In the genomic region with DNA sequence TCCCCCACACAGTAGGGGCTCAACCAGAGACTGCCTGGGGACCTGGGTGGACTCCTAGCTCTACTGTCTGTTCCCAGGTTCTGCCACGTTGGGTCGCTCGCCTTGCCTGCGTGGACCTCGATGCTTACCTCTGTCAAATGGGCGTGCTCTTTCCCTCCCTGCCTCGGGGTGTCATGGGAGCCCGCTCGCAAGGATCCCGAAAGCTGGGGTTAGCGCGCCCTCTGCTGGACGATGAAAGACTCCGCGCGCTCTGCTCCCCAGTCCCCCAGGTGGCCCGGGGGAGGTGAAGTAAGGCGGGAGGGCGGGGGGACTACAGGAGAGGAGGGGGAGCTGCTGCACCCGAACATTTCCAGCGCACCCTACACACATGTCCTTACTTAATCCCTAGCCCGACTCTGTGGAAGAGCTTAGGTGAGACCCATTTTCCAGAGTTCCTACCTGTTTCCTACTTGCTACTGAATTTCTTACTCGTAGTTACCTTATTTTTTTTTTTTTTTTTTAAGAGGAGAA, we compare ENCODE assay signal across 9 cellular contexts. TPM values are rescaled to one million over a fixed set of nuclear protein-coding genes. Genes with fewer than 3 reads are reported as not detected.
DNase-seq lines count a peak whose midpoint lies in the region; ATAC-seq, FAIRE-seq and TF ChIP-seq lines count a peak whose summit lies in the region.
"Had no signal": no experiment of that assay in that cellular context is flagged by ENCODE, and none has a peak within 500 bp of the region (broad histone marks: within the 10 kb centered on the region; RNA-seq: fewer than 3 reads in every experiment).

No MANE protein-coding gene starts in this region.

- H3K4me2 ChIP-seq in mammary epithelial cell (ENCODE audit: insufficient read depth, low read depth, low read length) (peak overlapping the region; percentile 10), keratinocyte (ENCODE audit: control insufficient read depth, extremely low read depth, insufficient read depth, low read depth, low read length) (peak overlapping the region; percentile 59)

- dilution Hi-C loops in mammary epithelial cell (cut with HindIII; ENCODE audit: low sequenced_read_pairs) (no loop called here), keratinocyte (cut with MboI; ENCODE audit: extremely low pct_ligation_motif_present, low sequenced_read_pairs) (no loop called here)

- H3K4me3 ChIP-seq in HFF-Myc (replicated peaks; ENCODE audit: low read depth, low read length) (no peak overlapping the region), mammary epithelial cell (replicated peaks in 1 of 3; ENCODE audit: insufficient read depth in 1 of 3, low read depth in 2 of 3, low read length in 3 of 3) (no peak overlapping the region), keratinocyte (ENCODE audit: control insufficient read depth in 2 of 3, extremely low read depth in 1 of 3, insufficient read depth in 2 of 3, low read depth in 1 of 3, low read length in 3 of 3) (peak overlapping the region in 1 of 3 experiments; percentile 41)

- 4% methylated on average over 15 of the region's 23 CpGs for WGBS in mammary epithelial cell (ENCODE audit: low coverage, missing lambda C conversion rate)

- CTCF ChIA-PET in mammary epithelial cell (lab: Charles Lee; ENCODE audit: low non-redundant PET) = interaction anchor here (0.6 to 1.4 kb wide), 3 partner anchors 26 to 711 kb away, joined by 4 to 10 read pairs (median 10); no protein-coding TSS in a partner anchor

- no peak for FAIRE-seq in keratinocyte (lab: Jason Lieb, UNC)

- BruUV-seq in mammary epithelial cell (replicated peaks; lab: Mats Ljungman, UMichigan) = no TSS peak

- H3K27ac ChIP-seq in mammary epithelial cell (ENCODE audit: insufficient read depth, low read depth, low read length) = no peak overlapping the region
- H3K27ac ChIP-seq in keratinocyte (ENCODE audit: control insufficient read depth, insufficient read depth, low read length) = no peak overlapping the region
- H3K27ac ChIP-seq: epithelial cell of prostate had no signal

- peak overlapping the region; percentile 17 for H2AFZ ChIP-seq in mammary epithelial cell (ENCODE audit: low read depth, low read length)
- H2AFZ ChIP-seq in keratinocyte (ENCODE audit: control insufficient read depth, low read length) = no peak overlapping the region

- TF ChIP-seq CTCF in HFF-Myc (IDR thresholded peaks at IDR 0.05; ENCODE audit: low read depth, low read length, missing control alignments) = peak; percentile 81
- peak; percentile 59 to 88 for TF ChIP-seq CTCF in mammary epithelial cell (conservative IDR thresholded peaks at IDR 0.05 in 1 of 2, IDR thresholded peaks at IDR 0.05 in 1 of 2; ENCODE audit: extremely low read depth in 1 of 2, insufficient read depth in 1 of 2, low read depth in 1 of 2, low read length in 2 of 2)
- peak; percentile 56 to 89 (median 87) for TF ChIP-seq CTCF in keratinocyte (optimal IDR thresholded peaks at IDR 0.05 in 1 of 3, IDR thresholded peaks at IDR 0.05 in 1 of 3, conservative IDR thresholded peaks at IDR 0.05 in 1 of 3; ENCODE audit: extremely low read depth in 1 of 3, insufficient read depth in 2 of 3, low read length in 3 of 3)

- H3K9me3 ChIP-seq in mammary epithelial cell (replicated peaks; ENCODE audit: insufficient read depth, low read length) (no peaks in the 10 kb centered on the region), keratinocyte (ENCODE audit: control insufficient read depth, low read depth, low read length) (no peaks in the 10 kb centered on the region)

- no peaks in the 10 kb centered on the region for H3K9me1 ChIP-seq in keratinocyte (ENCODE audit: control insufficient read depth, extremely low read depth, insufficient read depth, low read length)

- no peaks in the 10 kb centered on the region for H3K36me3 ChIP-seq in mammary epithelial cell (ENCODE audit: insufficient read depth, low read length)
- no peaks in the 10 kb centered on the region for H3K36me3 ChIP-seq in keratinocyte (ENCODE audit: control insufficient read depth in 2 of 2, extremely low read depth in 1 of 2, insufficient read depth in 2 of 2, low read length in 2 of 2)

- intact Hi-C loops in mammary epithelial cell (cut with micrococcal nuclease) = loop anchor here (1.0 to 5.0 kb wide), 5 partner anchors 26 to 324 kb away; partner anchors contain the start of gene DHCR24

- H3K4me1 ChIP-seq in mammary epithelial cell (ENCODE audit: insufficient read depth, low read length) = peaks cover 5% of the 10 kb centered on the region
- H3K4me1 ChIP-seq in keratinocyte (ENCODE audit: control insufficient read depth, extremely low read depth, insufficient read depth, low read length) = no peaks in the 10 kb centered on the region

- H3K27me3 ChIP-seq in mammary epithelial cell (ENCODE audit: insufficient read depth, low read length) (no peaks in the 10 kb centered on the region), keratinocyte (ENCODE audit: control insufficient read depth, extremely low read depth, insufficient read depth, low read length) (peaks cover 19% of the 10 kb centered on the region)

- no peaks in the 10 kb centered on the region for H4K20me1 ChIP-seq in mammary epithelial cell (ENCODE audit: insufficient read depth, low read length)
- no peaks in the 10 kb centered on the region for H4K20me1 ChIP-seq in keratinocyte (ENCODE audit: control insufficient read depth, extremely low read depth, insufficient read depth, low read length)

- H3K79me2 ChIP-seq in mammary epithelial cell (ENCODE audit: insufficient read depth, low read length) (no peaks in the 10 kb centered on the region), keratinocyte (ENCODE audit: control insufficient read depth, insufficient read depth, low read length) (no peaks in the 10 kb centered on the region)

- peak; percentile 79 for DNase-seq in ELF-1 (ENCODE audit: low read depth, low spot score)
- DNase-seq in HFF-Myc (ENCODE audit: extremely low read depth, low read depth) = peak; percentile 30
- DNase-seq in NCI-H2107 (lab: John Stamatoyannopoulos, UW) = peak; percentile 75
- DNase-seq in activated CD4-positive, CD25-positive, alpha-beta regulatory T cell (lab: John Stamatoyannopoulos, UW) = peak; percentile 23 to 62 (median 54)
- peak; percentile 47 for DNase-seq in mammary epithelial cell
- DNase-seq in keratinocyte (ENCODE audit: low read depth, low spot score) = peak; percentile 13
- DNase-seq in stimulated activated CD4-positive, alpha-beta T cell treated with anti-CD3 and anti-CD28 coated beads, Interleukin-4, amount 100 ng/mL, for 24 hours = peak; percentile 81

- ATAC-seq in GM21619 (IDR thresholded peaks at IDR 0.05; ENCODE audit: unreplicated experiment) = no peak

- in situ Hi-C loops in mammary epithelial cell (cut with MboI; ENCODE audit: low sequenced_read_pairs in 2 of 2) = loop anchor here (5.0 to 10.0 kb wide), 2 partner anchors 44 to 112 kb away; partner anchors contain the start of gene DHCR24 (in 1 of the 2)

- H3K9ac ChIP-seq in mammary epithelial cell (ENCODE audit: insufficient read depth, low read length) (no peak overlapping the region), keratinocyte (ENCODE audit: control insufficient read depth, extremely low read depth, insufficient read depth, low read length) (no peak overlapping the region)

RNA-seq across cellular contexts. Expression of gene BSND, which starts 2.3 kb away (rescaled TPM):
- not detected for total RNA-seq in mammary epithelial cell
- polyA plus RNA-seq in mammary epithelial cell = not detected
- not detected for polyA minus RNA-seq in mammary epithelial cell
- not detected in 3 replicates for polyA plus RNA-seq in keratinocyte
- not detected for polyA plus RNA-seq in keratinocyte (2011; ENCODE audit: low read depth)
- polyA plus RNA-seq in keratinocyte (2011; cell fraction: cytosol; rRNA removed) = not detected in 2 replicates
- not detected in 2 replicates for polyA plus RNA-seq in keratinocyte (2011; cell fraction: nucleus; rRNA removed)
- polyA plus RNA-seq in keratinocyte (2012; ENCODE audit: low replicate concordance) = not detected in 2 replicates
- not detected in 3 replicates for polyA minus RNA-seq in keratinocyte
- not detected for polyA minus RNA-seq in keratinocyte (2011; cell fraction: cytosol; rRNA and poly(A)+ RNA removed)
- not detected in 2 replicates for polyA minus RNA-seq in keratinocyte (2011; cell fraction: nucleus; rRNA and poly(A)+ RNA removed)

RNA-seq across cellular contexts. Expression of gene TMEM61, which starts 16.0 kb away (rescaled TPM):
- total RNA-seq in mammary epithelial cell = 1 to 10 TPM; 1.3 to 1.8 TPM
- 0.78 TPM for polyA plus RNA-seq in mammary epithelial cell
- 8.6 TPM for polyA minus RNA-seq in mammary epithelial cell
- polyA plus RNA-seq in keratinocyte = 0.49 to 1.1 TPM (median 1.0 TPM) in 3 replicates
- polyA plus RNA-seq in keratinocyte (2011; ENCODE audit: low read depth) = 0.65 TPM
- polyA plus RNA-seq in keratinocyte (2011; cell fraction: cytosol; rRNA removed) = 0.69 and 1.9 TPM in 2 replicates
- 1.2 and 1.8 TPM in 2 replicates for polyA plus RNA-seq in keratinocyte (2011; cell fraction: nucleus; rRNA removed)
- polyA plus RNA-seq in keratinocyte (2012; ENCODE audit: low replicate concordance) = 1.3 and 1.4 TPM in 2 replicates
- 0.32 to 0.36 TPM in 2 of 3 replicates, not detected in the other for polyA minus RNA-seq in keratinocyte
- 2.5 TPM for polyA minus RNA-seq in keratinocyte (2011; cell fraction: cytosol; rRNA and poly(A)+ RNA removed)
- polyA minus RNA-seq in keratinocyte (2011; cell fraction: nucleus; rRNA and poly(A)+ RNA removed) = 0.53 and 0.93 TPM in 2 replicates

RNA-seq across cellular contexts. Expression of gene PCSK9, which starts 42.9 kb away (rescaled TPM):
- total RNA-seq in mammary epithelial cell = 10 to 100 TPM in 1 of 2 donors, under 1 TPM in 1; 0.67 to 75.0 TPM
- polyA plus RNA-seq in mammary epithelial cell (52.1 TPM), keratinocyte (56.0 to 86.2 TPM (median 61.7 TPM) in 3 replicates)
- polyA minus RNA-seq in mammary epithelial cell (39.9 TPM), keratinocyte (42.3 to 107 TPM (median 53.2 TPM) in 3 replicates)
- 1.7 TPM for polyA plus RNA-seq in keratinocyte (2011; ENCODE audit: low read depth)
- polyA plus RNA-seq in keratinocyte (2011; cell fraction: cytosol; rRNA removed) = 13.3 and 22.9 TPM in 2 replicates
- 101 and 129 TPM in 2 replicates for polyA plus RNA-seq in keratinocyte (2011; cell fraction: nucleus; rRNA removed)
- polyA plus RNA-seq in keratinocyte (2012; ENCODE audit: low replicate concordance) = 7.3 and 119 TPM in 2 replicates
- 71.6 TPM for polyA minus RNA-seq in keratinocyte (2011; cell fraction: cytosol; rRNA and poly(A)+ RNA removed)
- polyA minus RNA-seq in keratinocyte (2011; cell fraction: nucleus; rRNA and poly(A)+ RNA removed) = 148 and 180 TPM in 2 replicates

Comparison
In these comparisons a context has a peak if more than half of its experiments do, and no peak if none do; other contexts are left out.
1. DNase-seq: peak in every context shown above with its lines; median percentile 81 in stimulated activated CD4-positive, alpha-beta T cell treated with anti-CD3 and anti-CD28 coated beads, Interleukin-4, amount 100 ng/mL, for 24 hours; 79 in ELF-1; 75 in NCI-H2107; 54 in activated CD4-positive, CD25-positive, alpha-beta regulatory T cell; 47 in mammary epithelial cell; 30 in HFF-Myc; 13 in keratinocyte.